ENCODE assay signal across 8 cellular contexts in genomic region chr18:24397694-24398365, GRCh38. TPM values are rescaled to one million over a fixed set of nuclear protein-coding genes. Genes with fewer than 3 reads are reported as not detected.
DNase-seq lines count a peak whose midpoint lies in the region; ATAC-seq and TF ChIP-seq lines count a peak whose summit lies in the region.

Gene OSBPL1A, minus strand, starts transcription at chr18:24397824. Its CDS starts 20,291 bp downstream, at chr18:24377533.

- ATAC-seq in GM19351 (IDR thresholded peaks at IDR 0.05; ENCODE audit: unreplicated experiment): no peak

- H3K9ac ChIP-seq in OCI-LY1 (ENCODE audit: low read length) (peak within 1 kb of the TSS; percentile 44; the same call in 1 of the 2 replicates), mesendoderm (ENCODE audit: low read length) (peak within 1 kb of the TSS; percentile 85)

- H3K9me3 ChIP-seq in OCI-LY1 (ENCODE audit: low read length): no peaks in the 10 kb centered on the region

- H3K4me3 ChIP-seq in GM08714 (ENCODE audit: low read length) (peak within 1 kb of the TSS; percentile 55), OCI-LY1 (ENCODE audit: low read depth, low read length, poor library complexity, severe bottlenecking) (peak within 1 kb of the TSS; percentile 65), mesendoderm (ENCODE audit: low read length) (peak within 1 kb of the TSS; percentile 81)

- no peaks in the 10 kb centered on the region for H3K9me2 ChIP-seq in OCI-LY1 (ENCODE audit: low read depth, low read length)

- H3F3A ChIP-seq in OCI-LY1 (ENCODE audit: insufficient read depth, low read length): no peaks in the 10 kb centered on the region

- H2AFZ ChIP-seq in OCI-LY1 (ENCODE audit: low read length): 0 out of 2 replicates have a peak within 1 kb of the TSS, but pooled peaks have one; percentile 82

- H4K8ac ChIP-seq in mesendoderm (ENCODE audit: low read depth, low read length): no peak within 1 kb of the TSS

- no peak within 1 kb of the TSS for H4K5ac ChIP-seq in mesendoderm (ENCODE audit: low read length)

- H2BK15ac ChIP-seq in mesendoderm (replicated peaks; ENCODE audit: low read depth): no peak within 1 kb of the TSS

- H3K56ac ChIP-seq in mesendoderm (ENCODE audit: low read length): peak within 1 kb of the TSS; percentile 94

- H3K27ac ChIP-seq in OCI-LY1 (ENCODE audit: low read depth, low read length, poor library complexity, severe bottlenecking): no peak within 1 kb of the TSS
- H3K27ac ChIP-seq in mesendoderm (ENCODE audit: low read depth, low read length): peak within 1 kb of the TSS; percentile 85

- peak; percentile 83 for DNase-seq in HuH-7 (ENCODE audit: low spot score)
- DNase-seq in activated T-cell treated with anti-CD3 and anti-CD28 coated beads for 1 hour (ENCODE audit: low read depth): peak; percentile 72
- DNase-seq in mesendoderm: peak; percentile 99
- DNase-seq in stimulated activated CD8-positive, alpha-beta memory T cell treated with anti-CD3 and anti-CD28 coated beads, Interleukin-12 subunit alpha, Interleukin-12 subunit beta, amount 100 ng/mL, for 1 hour (ENCODE audit: low read depth): peak; percentile 70

- H3K18ac ChIP-seq in mesendoderm (ENCODE audit: low read length): peak within 1 kb of the TSS; percentile 75

- peak within 1 kb of the TSS; percentile 87 for H3K4ac ChIP-seq in mesendoderm (ENCODE audit: low read depth, low read length)

- no peak for TF ChIP-seq CTCF in OCI-LY1 (IDR thresholded peaks at IDR 0.05; ENCODE audit: low read length)

- no peaks in the 10 kb centered on the region for H3K27me3 ChIP-seq in OCI-LY1 (ENCODE audit: insufficient read depth, low read length)
- H3K27me3 ChIP-seq in mesendoderm (ENCODE audit: insufficient read depth, low read length, poor library complexity): no peaks in the 10 kb centered on the region

- H3K4me2 ChIP-seq in OCI-LY1 (ENCODE audit: low read length) (peak within 1 kb of the TSS; percentile 91), mesendoderm (ENCODE audit: low read length) (peak within 1 kb of the TSS; percentile 89)

- H3K79me2 ChIP-seq in OCI-LY1 (ENCODE audit: insufficient read depth, low read length): no peaks in the 10 kb centered on the region
- H3K79me2 ChIP-seq in mesendoderm (ENCODE audit: control insufficient read depth, insufficient read depth, low read length): peaks cover 2% of the 10 kb centered on the region

- peak within 1 kb of the TSS; percentile 71 for H3K23ac ChIP-seq in mesendoderm (ENCODE audit: low read length)

- H2BK5ac ChIP-seq in mesendoderm (ENCODE audit: low read length): peak within 1 kb of the TSS; percentile 51

- H3K36me3 ChIP-seq in OCI-LY1 (ENCODE audit: insufficient read depth, low read length) (no peaks in the 10 kb centered on the region), mesendoderm (ENCODE audit: control insufficient read depth, insufficient read depth, low read length) (no peaks in the 10 kb centered on the region)

- in situ Hi-C loops in endometrial microvascular endothelial cells (cut with HindIII; ENCODE audit: inconsistent ontology term, low pct_unique_long_range_greater_than_20kb, low sequenced_read_pairs): no loop called here

- H3K4me1 ChIP-seq in OCI-LY1 (ENCODE audit: insufficient read depth, low read length, severe bottlenecking): peaks cover 13% of the 10 kb centered on the region
- no peaks in the 10 kb centered on the region for H3K4me1 ChIP-seq in mesendoderm (ENCODE audit: control insufficient read depth, low read depth, low read length)

- no peak within 1 kb of the TSS for H2AK5ac ChIP-seq in mesendoderm (ENCODE audit: low read length)

- no peaks in the 10 kb centered on the region for H4K20me1 ChIP-seq in OCI-LY1 (ENCODE audit: insufficient read depth, low read length)

- H3K79me1 ChIP-seq in mesendoderm (ENCODE audit: low read length): no peaks in the 10 kb centered on the region

- WGBS in mesendoderm (ENCODE audit: extremely low coverage, insufficient coverage, low lambda C conversion rate): no CpG with 5 or more reads among the region's 55 CpGs

- H2BK120ac ChIP-seq in mesendoderm (ENCODE audit: low read depth, low read length): peak within 1 kb of the TSS; percentile 23

RNA-seq across cellular contexts. Expression of gene OSBPL1A, which starts in this region (rescaled TPM):
- 24.6 TPM for total RNA-seq in endometrial microvascular endothelial cells (ENCODE audit: inconsistent ontology term)
- 32.9 TPM for polyA plus RNA-seq in mesendoderm (2013, experiment 1 of 2)
- polyA plus RNA-seq in mesendoderm (2013, experiment 2 of 2): 32.4 TPM
